ENCODE assay signal across 16 cellular contexts in the genomic region with DNA sequence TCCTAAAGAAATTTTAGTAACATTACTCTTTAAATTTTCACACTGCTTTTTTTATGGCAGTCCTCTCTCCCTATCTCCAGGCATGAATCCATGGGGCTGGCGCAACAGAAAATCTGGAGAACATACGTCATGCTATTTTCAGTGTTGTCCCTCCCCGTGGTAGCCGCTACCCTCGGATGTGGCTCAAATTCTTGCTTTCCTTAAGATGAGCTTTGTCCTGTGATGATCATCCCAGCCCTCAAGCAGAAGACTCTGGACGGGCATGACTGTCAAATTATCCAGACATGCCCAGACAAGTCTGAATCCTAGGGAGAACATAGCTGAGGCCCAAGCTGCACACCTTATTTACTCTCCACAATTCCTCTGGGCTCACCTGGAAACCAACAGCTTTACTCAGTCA. TPM values are rescaled to one million over a fixed set of nuclear protein-coding genes. Genes with fewer than 3 reads are reported as not detected.
DNase-seq lines count a peak whose midpoint lies in the region; ATAC-seq and TF ChIP-seq lines count a peak whose summit lies in the region.
"Had no signal": no experiment of that assay in that cellular context is flagged by ENCODE, and none has a peak within 500 bp of the region (broad histone marks: within the 10 kb centered on the region; RNA-seq: fewer than 3 reads in every experiment).

No MANE protein-coding gene starts in this region.

- H3K9me3 ChIP-seq in BLaER1 (no peaks in the 10 kb centered on the region), MM.1S (replicated peaks; ENCODE audit: insufficient read depth, low read length) (no peaks in the 10 kb centered on the region), left lung (no peaks in the 10 kb centered on the region)

- H3K27me3 ChIP-seq in BLaER1 (no peaks in the 10 kb centered on the region), MM.1S (replicated peaks; ENCODE audit: insufficient read depth, low read length) (no peaks in the 10 kb centered on the region), left lung (peaks cover 0 to 7% of the 10 kb centered on the region in 2 donors), brain microvascular endothelial cell (replicated peaks) (no peaks in the 10 kb centered on the region), H7 (ENCODE audit: control insufficient read depth, insufficient read depth, low read length) (no peaks in the 10 kb centered on the region)

- H3K9me2 ChIP-seq in MM.1S (replicated peaks; ENCODE audit: insufficient read depth, low read length) = no peaks in the 10 kb centered on the region

- peak overlapping the region; percentile 28 for H2AFZ ChIP-seq in MM.1S (ENCODE audit: low read length)

- H3K27ac ChIP-seq in BLaER1 (no peak overlapping the region), MM.1S (ENCODE audit: low read length) (no peak overlapping the region), left lung (peak overlapping the region; percentile 54 to 66), brain microvascular endothelial cell (no peak overlapping the region)

- in situ Hi-C loops in brain microvascular endothelial cell (cut with HindIII; ENCODE audit: low pct_ligation_motif_present, low sequenced_read_pairs) = loop anchor here (25.0 kb wide), 2 partner anchors 133 to 483 kb away; no protein-coding TSS in a partner anchor

- H3K9me3 Mint-ChIP-seq in WTC11 = peaks cover 7% of the 10 kb centered on the region

- no peaks in the 10 kb centered on the region; the same call in 1 of the 2 replicates for H3K27me3 Mint-ChIP-seq in WTC11 (ENCODE audit: low read depth)

- POLR2A ChIA-PET in WTC11 (lab: Charles Lee) = no interaction called here

- H3K36me3 ChIP-seq in BLaER1 (no peaks in the 10 kb centered on the region), MM.1S (replicated peaks; ENCODE audit: insufficient read depth, low read length) (no peaks in the 10 kb centered on the region), left lung (no peaks in the 10 kb centered on the region), brain microvascular endothelial cell (replicated peaks) (no peaks in the 10 kb centered on the region), H7 (replicated peaks; ENCODE audit: control insufficient read depth, insufficient read depth, low read length) (no peaks in the 10 kb centered on the region)

- no peak overlapping the region for H3K9ac ChIP-seq in BLaER1
- peak overlapping the region; percentile 22; the same call in 1 of the 2 replicates for H3K9ac ChIP-seq in MM.1S (ENCODE audit: low read length)

- H3K79me2 ChIP-seq in MM.1S (ENCODE audit: low read length) = no peaks in the 10 kb centered on the region

- no peak overlapping the region for H3K4me3 ChIP-seq in BLaER1
- peak overlapping the region; percentile 44 for H3K4me3 ChIP-seq in MM.1S (ENCODE audit: low read length)
- no peak overlapping the region for H3K4me3 ChIP-seq in left lung
- H3K4me3 ChIP-seq in brain microvascular endothelial cell (ENCODE audit: low read depth, low read length) = no peak overlapping the region
- H3K4me3 ChIP-seq in H7 (ENCODE audit: insufficient read depth, low read depth, low read length) = no peak overlapping the region

- no peak for ATAC-seq in WTC11
- ATAC-seq in left lung = peak; percentile 82
- no peak for ATAC-seq in GM18498 (IDR thresholded peaks at IDR 0.05; ENCODE audit: unreplicated experiment)
- no peak for ATAC-seq in HG02981 (IDR thresholded peaks at IDR 0.05; ENCODE audit: unreplicated experiment)
- ATAC-seq: naive thymus-derived CD4-positive, alpha-beta T cell had no signal

- no peak overlapping the region for H3K4me3 Mint-ChIP-seq in WTC11
- H3K4me3 Mint-ChIP-seq: CD8-positive, alpha-beta memory T cell; naive thymus-derived CD4-positive, alpha-beta T cell had no signal

- H3K4me1 Mint-ChIP-seq in WTC11 = peaks cover 27% of the 10 kb centered on the region

- H3K4me2 ChIP-seq in BLaER1 (peak overlapping the region; percentile 29; the same call in 1 of the 2 replicates), MM.1S (ENCODE audit: low read depth, low read length) (peak overlapping the region; percentile 36; the same call in 1 of the 2 replicates)

- peaks cover 14% of the 10 kb centered on the region for H3K4me1 ChIP-seq in BLaER1
- H3K4me1 ChIP-seq in MM.1S (ENCODE audit: low read length) = no peaks in the 10 kb centered on the region; the same call in 1 of the 2 replicates
- H3K4me1 ChIP-seq in left lung = peaks cover 3 to 42% of the 10 kb centered on the region in 2 donors

- H3F3A ChIP-seq in MM.1S (ENCODE audit: insufficient read depth, low read length) = no peaks in the 10 kb centered on the region

- no peaks in the 10 kb centered on the region for H4K20me1 ChIP-seq in BLaER1
- H4K20me1 ChIP-seq in MM.1S (ENCODE audit: insufficient read depth, low read length) = no peaks in the 10 kb centered on the region

- TF ChIP-seq CTCF in MM.1S (IDR thresholded peaks at IDR 0.05; ENCODE audit: low read length) (no peak), WTC11 (IDR thresholded peaks at IDR 0.05) (no peak), left lung (IDR thresholded peaks at IDR 0.05) (no peak), brain microvascular endothelial cell (IDR thresholded peaks at IDR 0.05; ENCODE audit: low read depth, low read length, missing control alignments) (no peak)

- DNase-seq in MM.1S (no peak), WTC11 (ENCODE audit: low spot score) (no peak), left lung (no peak), brain microvascular endothelial cell (no peak), H7 (no peak)
- DNase-seq: activated gamma-delta T cell; CD8-positive, alpha-beta memory T cell; dermis blood vessel endothelial cell; naive thymus-derived CD4-positive, alpha-beta T cell; NCI-H1092 treated with DMSO at 0.1 percent for 48 hours; NCI-H2227 treated with DMSO at 0.1 percent for 48 hours; stimulated activated CD4-positive, alpha-beta T cell treated with anti-CD3 and anti-CD28 coated beads, Interleukin-12 subunit alpha, Interleukin-12 subunit beta, amount 100 ng/mL, for 4 hours; stimulated activated naive CD4-positive, alpha-beta T cell had no signal

- H3K27ac Mint-ChIP-seq in WTC11 = peak overlapping the region; percentile 10; the same call in 1 of the 2 replicates
- H3K27ac Mint-ChIP-seq: CD8-positive, alpha-beta memory T cell had no signal

- intact Hi-C loops in left lung (cut with DNase I) = no loop called here

- peaks cover 6% of the 10 kb centered on the region for H3K36me3 Mint-ChIP-seq in WTC11
- H3K36me3 Mint-ChIP-seq: CD8-positive, alpha-beta memory T cell; naive thymus-derived CD4-positive, alpha-beta T cell had no signal

- CTCF ChIA-PET in WTC11 (lab: Charles Lee) = interaction anchor here (0.7 to 1.3 kb wide), 2 partner anchors 8 to 123 kb away, joined by 3 read pairs; no protein-coding TSS in a partner anchor

TF ChIP-seq in WTC11, 78 proteins besides CTCF, POLR2A, EP300 and RAD21 (continues in another document):
- no peak for TF ChIP-seq NR3C1 (CRISPR knock-in tag; conservative IDR thresholded peaks at IDR 0.05; ENCODE audit: low read depth)
- TF ChIP-seq FOXP1 (CRISPR knock-in tag; IDR thresholded peaks at IDR 0.05; ENCODE audit: borderline replicate concordance) = no peak
- TF ChIP-seq, protein P1, sequence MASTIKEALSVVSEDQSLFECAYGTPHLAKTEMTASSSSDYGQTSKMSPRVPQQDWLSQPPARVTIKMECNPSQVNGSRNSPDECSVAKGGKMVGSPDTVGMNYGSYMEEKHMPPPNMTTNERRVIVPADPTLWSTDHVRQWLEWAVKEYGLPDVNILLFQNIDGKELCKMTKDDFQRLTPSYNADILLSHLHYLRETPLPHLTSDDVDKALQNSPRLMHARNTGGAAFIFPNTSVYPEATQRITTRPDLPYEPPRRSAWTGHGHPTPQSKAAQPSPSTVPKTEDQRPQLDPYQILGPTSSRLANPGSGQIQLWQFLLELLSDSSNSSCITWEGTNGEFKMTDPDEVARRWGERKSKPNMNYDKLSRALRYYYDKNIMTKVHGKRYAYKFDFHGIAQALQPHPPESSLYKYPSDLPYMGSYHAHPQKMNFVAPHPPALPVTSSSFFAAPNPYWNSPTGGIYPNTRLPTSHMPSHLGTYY (CRISPR knock-in tag; IDR thresholded peaks at IDR 0.05) = no peak
- no peak for TF ChIP-seq KAT7 (CRISPR knock-in tag; IDR thresholded peaks at IDR 0.05; ENCODE audit: borderline replicate concordance)
- TF ChIP-seq, protein P2, sequence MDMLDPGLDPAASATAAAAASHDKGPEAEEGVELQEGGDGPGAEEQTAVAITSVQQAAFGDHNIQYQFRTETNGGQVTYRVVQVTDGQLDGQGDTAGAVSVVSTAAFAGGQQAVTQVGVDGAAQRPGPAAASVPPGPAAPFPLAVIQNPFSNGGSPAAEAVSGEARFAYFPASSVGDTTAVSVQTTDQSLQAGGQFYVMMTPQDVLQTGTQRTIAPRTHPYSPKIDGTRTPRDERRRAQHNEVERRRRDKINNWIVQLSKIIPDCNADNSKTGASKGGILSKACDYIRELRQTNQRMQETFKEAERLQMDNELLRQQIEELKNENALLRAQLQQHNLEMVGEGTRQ (CRISPR knock-in tag; IDR thresholded peaks at IDR 0.05) = no peak
- TF ChIP-seq, protein P3, sequence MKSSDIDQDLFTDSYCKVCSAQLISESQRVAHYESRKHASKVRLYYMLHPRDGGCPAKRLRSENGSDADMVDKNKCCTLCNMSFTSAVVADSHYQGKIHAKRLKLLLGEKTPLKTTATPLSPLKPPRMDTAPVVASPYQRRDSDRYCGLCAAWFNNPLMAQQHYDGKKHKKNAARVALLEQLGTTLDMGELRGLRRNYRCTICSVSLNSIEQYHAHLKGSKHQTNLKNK (CRISPR knock-in tag; IDR thresholded peaks at IDR 0.05) = no peak
- no peak for TF ChIP-seq ZNF671 (CRISPR knock-in tag; IDR thresholded peaks at IDR 0.05)
- TF ChIP-seq ZNF219 (CRISPR knock-in tag; IDR thresholded peaks at IDR 0.05; ENCODE audit: borderline replicate concordance) = no peak

RNA-seq across cellular contexts. Expression of a gene that starts 49.1 kb away (rescaled TPM):
- total RNA-seq in WTC11 (2021) (3.6 to 4.5 TPM (median 4.1 TPM) in 3 replicates), left lung (10 to 100 TPM; 32.6 to 45.2 TPM)
- total RNA-seq in H7 (2014; rRNA removed; shearing (Covaris generic)) = 1.7 and 5.2 TPM in 2 replicates

Comparison
In these comparisons a context has a peak if more than half of its experiments do, and no peak if none do; other contexts are left out.
1. H3K27ac ChIP-seq: peak in left lung (2 of 2); none in BLaER1 (single experiment), MM.1S (single experiment) and brain microvascular endothelial cell (single experiment).